In the genomic region with DNA sequence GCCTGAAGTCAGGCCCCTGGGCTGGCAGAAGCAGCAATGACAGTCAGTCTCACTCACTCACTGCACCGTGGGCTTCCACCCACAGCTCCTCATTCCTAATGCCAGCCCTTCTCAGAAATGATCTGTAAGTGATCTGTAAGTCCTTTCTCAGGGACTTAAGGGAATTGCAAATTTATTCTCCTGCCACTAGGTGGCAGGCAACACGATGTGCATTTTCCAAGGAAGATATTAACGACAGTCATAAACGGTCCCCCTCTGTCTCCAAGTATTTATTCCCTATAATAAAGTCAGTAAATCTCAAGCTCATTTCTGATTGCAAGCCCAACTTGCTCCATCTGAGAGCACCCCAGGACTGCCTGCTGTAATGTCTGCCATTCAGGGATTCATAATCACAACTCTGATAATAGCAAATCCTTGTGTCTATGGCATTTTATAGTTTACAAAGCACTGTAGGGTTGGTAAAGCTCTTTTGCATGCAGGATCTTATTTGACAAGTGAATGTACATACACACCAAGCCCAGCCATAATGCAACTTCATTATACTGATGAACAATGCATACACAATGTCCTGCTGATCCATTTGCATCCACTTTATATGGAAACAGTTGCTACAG, we compare ENCODE assay signal across 8 cellular contexts.
DNase-seq lines count a peak whose midpoint lies in the region; ATAC-seq, FAIRE-seq and TF ChIP-seq lines count a peak whose summit lies in the region.

No MANE protein-coding gene starts in this region.

- peak; percentile 41 for FAIRE-seq in GM12878 (lab: Jason Lieb, UNC)

- no peaks in the 10 kb centered on the region for H3K4me1 ChIP-seq in GM12878 (ENCODE audit: control insufficient read depth, insufficient read depth, low read length)
- peaks cover 0 to 6% of the 10 kb centered on the region in 2 donors for H3K4me1 ChIP-seq in left lung

- no peaks in the 10 kb centered on the region for H4K20me1 ChIP-seq in GM12878 (ENCODE audit: control insufficient read depth, insufficient read depth)

- BruUV-seq in GM12878 (replicated peaks; lab: Mats Ljungman, UMichigan) = no TSS peak

- SMC1A ChIA-PET in GM12878 (lab: Charles Lee; ENCODE audit: uncharacterized antibody, unreplicated experiment) = interaction anchor here (1.2 kb wide), 1 partner anchor 45 kb away, joined by 3 read pairs; no protein-coding TSS in a partner anchor

- H3K27ac ChIP-seq in C4-2B (no peak overlapping the region), GM12878 (ENCODE audit: control insufficient read depth, insufficient read depth) (no peak overlapping the region), left lung (no peak overlapping the region)

- POLR2A ChIA-PET in GM12878 (lab: Charles Lee) = no interaction called here

- H3K79me2 ChIP-seq in GM12878 (ENCODE audit: control insufficient read depth, insufficient read depth, low read length) = no peaks in the 10 kb centered on the region

- TF ChIP-seq POLR2A in GM12878 (IDR thresholded peaks at IDR 0.05; ENCODE audit: low read depth, low read length) = no peak

- peak; percentile 35; the same call in 1 of the 2 replicates for TF ChIP-seq RAD21 in GM12878 (IDR thresholded peaks at IDR 0.05; ENCODE audit: insufficient read depth, low read depth, low read length)

- H3K4me3 ChIP-seq in GM12878 (no peak overlapping the region), left lung (no peak overlapping the region)

- H3K36me3 ChIP-seq in GM12878 (ENCODE audit: control insufficient read depth in 2 of 2, insufficient read depth in 2 of 2, low read length in 1 of 2) = no peaks in the 10 kb centered on the region
- H3K36me3 ChIP-seq in left lung = no peaks in the 10 kb centered on the region

- TF ChIP-seq EP300 in GM12878 (IDR thresholded peaks at IDR 0.05; ENCODE audit: borderline replicate concordance in 1 of 2, control insufficient read depth in 1 of 2, low read depth in 2 of 2, low read length in 2 of 2) = no peak

- ATAC-seq in GM12878 = peak; percentile 54
- peak; percentile 64 for ATAC-seq in left lung
- ATAC-seq in GM21619 (IDR thresholded peaks at IDR 0.05; ENCODE audit: unreplicated experiment) = no peak

- CTCF ChIA-PET in GM12878 (lab: Yijun Ruan, JAX) = interaction anchor here (0.8 to 3.7 kb wide), 18 partner anchors 9 to 372 kb away, joined by 3 to 32 read pairs (median 5); no protein-coding TSS in a partner anchor

- WGBS in GM12878 (ENCODE audit: insufficient coverage, insufficient replicate concordance, low lambda C conversion rate, missing lambda C conversion rate) = 3% methylated on average over 4 of the region's 4 CpGs

- no peak overlapping the region for H2AFZ ChIP-seq in GM12878 (ENCODE audit: control insufficient read depth, low read depth, low read length)

- H3K27me3 ChIP-seq in GM12878 (replicated peaks in 1 of 2; ENCODE audit: control insufficient read depth in 2 of 2, insufficient read depth in 2 of 2, low read length in 1 of 2) = peaks cover 0 to 4% of the 10 kb centered on the region in 2 experiments; a peak in 3 of 4 replicates
- H3K27me3 ChIP-seq in left lung = peaks cover 7 to 22% of the 10 kb centered on the region in 2 donors

- in situ Hi-C loops in GM13977 (cut with MboI; ENCODE audit: low pct_unique_long_range_greater_than_20kb, low sequenced_read_pairs, unreplicated experiment) (no loop called here), GM12878 (cut with MboI) (loop anchor here (10.0 kb wide), 1 partner anchor 548 kb away; no protein-coding TSS in a partner anchor)

- peak; percentile 64 for DNase-seq in GM13977 (ENCODE audit: low spot score)
- DNase-seq in NCI-H226 = peak; percentile 7
- DNase-seq in GM12878 (ENCODE audit: low read depth, low spot score) = no peak
- DNase-seq in left lung = no peak
- no peak for DNase-seq in activated gamma-delta T cell (lab: John Stamatoyannopoulos, UW)
- no peak for DNase-seq in NCI-H128 (lab: John Stamatoyannopoulos, UW; ENCODE audit: unreplicated experiment)

- TF ChIP-seq CTCF in C4-2B (conservative IDR thresholded peaks at IDR 0.05) (peak; percentile 86), GM13977 (IDR thresholded peaks at IDR 0.05; ENCODE audit: extremely low read depth, insufficient read depth, missing control alignments) (peak; percentile 81), GM12878 (IDR thresholded peaks at IDR 0.05 in 2 of 3, conservative IDR thresholded peaks at IDR 0.05 in 1 of 3; ENCODE audit: control insufficient read depth in 2 of 3, extremely low read depth in 1 of 3, insufficient read depth in 1 of 3, low read depth in 3 of 3, low read length in 3 of 3) (peak; percentile 70 to 79 (median 73)), left lung (IDR thresholded peaks at IDR 0.05) (peak; percentile 58 to 75)

- RAD21 ChIA-PET in GM12878 (lab: Charles Lee; ENCODE audit: unreplicated experiment) = interaction anchor here (1.4 kb wide), 1 partner anchor 234 kb away, joined by 4 read pairs; no protein-coding TSS in a partner anchor

- H3K9ac ChIP-seq in GM12878 (ENCODE audit: control insufficient read depth, insufficient read depth, low read length) = no peak overlapping the region

- no peak overlapping the region for H3K4me2 ChIP-seq in GM12878 (ENCODE audit: control insufficient read depth, insufficient read depth)

- H3K9me3 ChIP-seq in GM12878 (replicated peaks; ENCODE audit: control insufficient read depth, insufficient read depth, low read length) (no peaks in the 10 kb centered on the region), left lung (no peaks in the 10 kb centered on the region)

- intact Hi-C loops in GM12878 (cut with micrococcal nuclease; ENCODE audit: unreplicated experiment) = loop anchor here (2.0 kb wide), 2 partner anchors 152 to 364 kb away; no protein-coding TSS in a partner anchor
- intact Hi-C loops in left lung (cut with DNase I) = no loop called here

TF ChIP-seq in GM12878, 131 proteins besides CTCF, POLR2A, EP300 and RAD21 (continues in another document):
- TF ChIP-seq CBFB (IDR thresholded peaks at IDR 0.05; ENCODE audit: low read depth) (no peak), TCF12 (IDR thresholded peaks at IDR 0.05; ENCODE audit: low read depth, low read length) (no peak), SMC3 (IDR thresholded peaks at IDR 0.05; ENCODE audit: borderline replicate concordance, low read length) (peak; percentile 63; the same call in 1 of the 2 replicates)
- TF ChIP-seq, protein P1, sequence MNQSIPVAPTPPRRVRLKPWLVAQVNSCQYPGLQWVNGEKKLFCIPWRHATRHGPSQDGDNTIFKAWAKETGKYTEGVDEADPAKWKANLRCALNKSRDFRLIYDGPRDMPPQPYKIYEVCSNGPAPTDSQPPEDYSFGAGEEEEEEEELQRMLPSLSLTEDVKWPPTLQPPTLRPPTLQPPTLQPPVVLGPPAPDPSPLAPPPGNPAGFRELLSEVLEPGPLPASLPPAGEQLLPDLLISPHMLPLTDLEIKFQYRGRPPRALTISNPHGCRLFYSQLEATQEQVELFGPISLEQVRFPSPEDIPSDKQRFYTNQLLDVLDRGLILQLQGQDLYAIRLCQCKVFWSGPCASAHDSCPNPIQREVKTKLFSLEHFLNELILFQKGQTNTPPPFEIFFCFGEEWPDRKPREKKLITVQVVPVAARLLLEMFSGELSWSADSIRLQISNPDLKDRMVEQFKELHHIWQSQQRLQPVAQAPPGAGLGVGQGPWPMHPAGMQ (IDR thresholded peaks at IDR 0.05; ENCODE audit: borderline replicate concordance) = no peak
- TF ChIP-seq, protein P2, sequence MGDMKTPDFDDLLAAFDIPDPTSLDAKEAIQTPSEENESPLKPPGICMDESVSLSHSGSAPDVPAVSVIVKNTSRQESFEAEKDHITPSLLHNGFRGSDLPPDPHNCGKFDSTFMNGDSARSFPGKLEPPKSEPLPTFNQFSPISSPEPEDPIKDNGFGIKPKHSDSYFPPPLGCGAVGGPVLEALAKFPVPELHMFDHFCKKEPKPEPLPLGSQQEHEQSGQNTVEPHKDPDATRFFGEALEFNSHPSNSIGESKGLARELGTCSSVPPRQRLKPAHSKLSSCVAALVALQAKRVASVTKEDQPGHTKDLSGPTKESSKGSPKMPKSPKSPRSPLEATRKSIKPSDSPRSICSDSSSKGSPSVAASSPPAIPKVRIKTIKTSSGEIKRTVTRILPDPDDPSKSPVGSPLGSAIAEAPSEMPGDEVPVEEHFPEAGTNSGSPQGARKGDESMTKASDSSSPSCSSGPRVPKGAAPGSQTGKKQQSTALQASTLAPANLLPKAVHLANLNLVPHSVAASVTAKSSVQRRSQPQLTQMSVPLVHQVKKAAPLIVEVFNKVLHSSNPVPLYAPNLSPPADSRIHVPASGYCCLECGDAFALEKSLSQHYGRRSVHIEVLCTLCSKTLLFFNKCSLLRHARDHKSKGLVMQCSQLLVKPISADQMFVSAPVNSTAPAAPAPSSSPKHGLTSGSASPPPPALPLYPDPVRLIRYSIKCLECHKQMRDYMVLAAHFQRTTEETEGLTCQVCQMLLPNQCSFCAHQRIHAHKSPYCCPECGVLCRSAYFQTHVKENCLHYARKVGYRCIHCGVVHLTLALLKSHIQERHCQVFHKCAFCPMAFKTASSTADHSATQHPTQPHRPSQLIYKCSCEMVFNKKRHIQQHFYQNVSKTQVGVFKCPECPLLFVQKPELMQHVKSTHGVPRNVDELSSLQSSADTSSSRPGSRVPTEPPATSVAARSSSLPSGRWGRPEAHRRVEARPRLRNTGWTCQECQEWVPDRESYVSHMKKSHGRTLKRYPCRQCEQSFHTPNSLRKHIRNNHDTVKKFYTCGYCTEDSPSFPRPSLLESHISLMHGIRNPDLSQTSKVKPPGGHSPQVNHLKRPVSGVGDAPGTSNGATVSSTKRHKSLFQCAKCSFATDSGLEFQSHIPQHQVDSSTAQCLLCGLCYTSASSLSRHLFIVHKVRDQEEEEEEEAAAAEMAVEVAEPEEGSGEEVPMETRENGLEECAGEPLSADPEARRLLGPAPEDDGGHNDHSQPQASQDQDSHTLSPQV (IDR thresholded peaks at IDR 0.05) = no peak

Comparison
In these comparisons a context has a peak if more than half of its experiments do, and no peak if none do; other contexts are left out.
1. DNase-seq: peak in GM13977 (single experiment) and NCI-H226 (single experiment); none in GM12878 (single experiment), left lung (0 of 2), activated gamma-delta T cell (single experiment) and NCI-H128 (single experiment).
2. Peak in every context shown above with its lines, with median percentiles within 50 percentile points of each other: CTCF ChIP-seq.